ENCODE assay signal across 24 cellular contexts in the genomic region with DNA sequence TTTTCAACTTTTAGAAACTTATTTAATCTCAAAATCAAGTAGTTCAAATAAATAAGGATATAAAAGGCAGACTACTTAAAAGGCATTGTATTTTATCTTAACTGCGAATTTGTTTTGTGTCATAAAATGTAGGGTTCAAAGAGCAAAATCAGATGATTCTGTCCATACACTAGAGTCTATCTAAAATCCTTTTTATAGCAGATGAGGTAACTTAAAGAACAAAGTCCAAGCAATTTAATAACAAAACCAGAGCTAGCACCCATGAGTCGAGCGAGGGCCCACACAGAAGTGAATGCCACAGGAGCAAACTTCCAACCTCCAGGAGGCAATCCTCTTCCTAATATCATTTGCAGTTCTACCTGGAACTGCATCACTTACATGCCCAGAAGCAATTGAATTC.
"Had no signal": no experiment of that assay in that cellular context is flagged by ENCODE, and none has a peak within 500 bp of the region (broad histone marks: within the 10 kb centered on the region; RNA-seq: fewer than 3 reads in every experiment).

No MANE protein-coding gene starts in this region.

- H3K36me3 ChIP-seq: MG63, SJSA1 had no signal

- FAIRE-seq: HTR-8/SVneo, RCC 7860 had no signal

- H3K27ac ChIP-seq: HL-60, SJSA1, SK-N-MC had no signal

- H3K9me3 ChIP-seq: MG63, SJSA1 had no signal

- H3K4me1 ChIP-seq: SJSA1 had no signal

- H3K27me3 ChIP-seq: MG63 had no signal

- DNase-seq: KBM-7, MG63, NCI-H1092, NCI-H1105 treated with DMSO at 0.1 percent for 48 hours, NCI-H1417 treated with DMSO at 0.1 percent for 48 hours, NCI-H146, NCI-H187, NCI-H2029, NCI-H2081 treated with DMSO at 0.1 percent for 48 hours, NCI-H2171, NCI-H226, NCI-H446, NCI-H510A, NCI-H524 treated with DMSO at 0.1 percent for 48 hours, NCI-H69, NCI-H774, Right ventricle myocardium superior, RPMI8226, SIG-M5 had no signal

- H3K4me3 ChIP-seq: MG63, SJSA1, SK-N-MC had no signal
